Comparison of ENCODE assay signal across 4 cellular contexts in genomic region chr1:168137515-168137821, GRCh38.
A peak's percentile ranks its signal among the peaks of the same experiment; 100 is the strongest.
TF ChIP-seq lines count a peak whose summit lies in the region.

No MANE protein-coding gene starts in this region.

TF ChIP-seq in SK-N-SH, 30 proteins besides CTCF, POLR2A, EP300 and RAD21:
- TF ChIP-seq SIN3A (IDR thresholded peaks at IDR 0.05; ENCODE audit: borderline replicate concordance, low read depth, low read length) = 0 out of 2 replicates have a peak, but pooled peaks have one; percentile 10
- TF ChIP-seq CHD2 (IDR thresholded peaks at IDR 0.05; ENCODE audit: low read length, partially characterized antibody) = no peak
- TF ChIP-seq GABPA (IDR thresholded peaks at IDR 0.05; ENCODE audit: low read depth) = 0 out of 2 replicates have a peak, but pooled peaks have one; percentile 28
- TF ChIP-seq MAX (IDR thresholded peaks at IDR 0.05; ENCODE audit: low read depth) = 0 out of 2 replicates have a peak, but pooled peaks have one; percentile 42

TF ChIP-seq in SK-N-SH treated with all-trans-retinoic acid at 6 μM for 48 hours, 23 proteins besides CTCF, POLR2A, EP300 and RAD21:
- TF ChIP-seq TOX (CRISPR knock-in tag; IDR thresholded peaks at IDR 0.05; ENCODE audit: borderline replicate concordance) (no peak), RARB (CRISPR knock-in tag; IDR thresholded peaks at IDR 0.05) (no peak), ESRRG (CRISPR knock-in tag; IDR thresholded peaks at IDR 0.05) (no peak), ZNF70 (CRISPR knock-in tag; IDR thresholded peaks at IDR 0.05) (no peak), ZNF8 (CRISPR knock-in tag; IDR thresholded peaks at IDR 0.05) (no peak)

TF ChIP-seq in K562, 482 proteins besides CTCF, POLR2A, EP300 and RAD21:
- TF ChIP-seq CREB1 (IDR thresholded peaks at IDR 0.05) (no peak), CREB1 (CRISPR knock-in tag; IDR thresholded peaks at IDR 0.05) (no peak), ARID1B (IDR thresholded peaks at IDR 0.05) (no peak), HNRNPH1 (optimal IDR thresholded peaks at IDR 0.05; ENCODE audit: low read depth, low read length) (no peak), FOSL1 (tag; conservative IDR thresholded peaks at IDR 0.05) (no peak), ZNF407 (IDR thresholded peaks at IDR 0.05; ENCODE audit: low read depth) (no peak), ZFP30 (CRISPR knock-in tag; IDR thresholded peaks at IDR 0.05; ENCODE audit: borderline replicate concordance) (no peak), WHSC1 (IDR thresholded peaks at IDR 0.05; ENCODE audit: low read length) (no peak)
TF ChIP-seq in K562: peak in this region for 0.

TF ChIP-seq in HepG2, 621 proteins besides CTCF, POLR2A, EP300 and RAD21:
- TF ChIP-seq ZFYVE20 (CRISPR knock-in tag; IDR thresholded peaks at IDR 0.05; ENCODE audit: borderline replicate concordance, low read depth) = no peak
- TF ChIP-seq KLF6 (CRISPR knock-in tag; IDR thresholded peaks at IDR 0.05) = no peak
- no peak for TF ChIP-seq TEAD2 (CRISPR knock-in tag; IDR thresholded peaks at IDR 0.05)
- no peak for TF ChIP-seq ZBTB8A (CRISPR knock-in tag; IDR thresholded peaks at IDR 0.05; ENCODE audit: borderline replicate concordance, low read depth)
- TF ChIP-seq ZNF724P (CRISPR knock-in tag; IDR thresholded peaks at IDR 0.05; ENCODE audit: borderline replicate concordance) = no peak
- no peak for TF ChIP-seq SAFB2 (CRISPR knock-in tag; IDR thresholded peaks at IDR 0.05; ENCODE audit: borderline replicate concordance, low read depth)
- no peak for TF ChIP-seq GPN1 (CRISPR knock-in tag; IDR thresholded peaks at IDR 0.05; ENCODE audit: borderline replicate concordance)
- no peak for TF ChIP-seq ARNTL (CRISPR knock-in tag; IDR thresholded peaks at IDR 0.05)
- no peak for TF ChIP-seq JARID2 (CRISPR knock-in tag; IDR thresholded peaks at IDR 0.05; ENCODE audit: insufficient replicate concordance)
- no peak for TF ChIP-seq ZNF326 (CRISPR knock-in tag; IDR thresholded peaks at IDR 0.05; ENCODE audit: borderline replicate concordance)
